In genomic region chr17:67891481-67892119, GRCh38 we compare ENCODE assay signal across 10 cellular contexts.
DNase-seq lines count a peak whose midpoint lies in the region; ATAC-seq and TF ChIP-seq lines count a peak whose summit lies in the region.
"Had no signal": no experiment of that assay in that cellular context is flagged by ENCODE, and none has a peak within 500 bp of the region (broad histone marks: within the 10 kb centered on the region; RNA-seq: fewer than 3 reads in every experiment).

No MANE protein-coding gene starts in this region.

- DNase-seq in NCI-H510A (lab: John Stamatoyannopoulos, UW): peak; percentile 37
- DNase-seq in epithelial cell of prostate (ENCODE audit: low read depth, low spot score): no peak
- DNase-seq in pons (ENCODE audit: low spot score): peak; percentile 43
- DNase-seq in activated CD4-positive, alpha-beta T cell treated with anti-CD3 and anti-CD28 coated beads, Interleukin-2, amount 50 U/mL, for 4 hours: no peak
- DNase-seq: activated CD4-positive, alpha-beta T cell treated with anti-CD3 and anti-CD28 coated beads, Interleukin-2, amount 50 U/mL, for 1 hour; stimulated activated CD4-positive, alpha-beta T cell treated with anti-CD3 and anti-CD28 coated beads, Interleukin-2, amount 100 ng/mL, for 24 hours had no signal

- peak overlapping the region; percentile 4 for H3K27ac ChIP-seq in epithelial cell of prostate
- H3K27ac ChIP-seq: KMS-11 had no signal

- ATAC-seq in HG02610 (IDR thresholded peaks at IDR 0.05; ENCODE audit: unreplicated experiment): no peak
- ATAC-seq in HG02870 (IDR thresholded peaks at IDR 0.05; ENCODE audit: unreplicated experiment): no peak

- peak; percentile 4 for TF ChIP-seq CTCF in GM12873 (IDR thresholded peaks at IDR 0.05; ENCODE audit: insufficient read depth, low read depth, low read length, missing control alignments)

Comparison
In these comparisons a context has a peak if more than half of its experiments do, and no peak if none do; other contexts are left out.
1. DNase-seq: peak in NCI-H510A (single experiment) and pons (single experiment); none in epithelial cell of prostate (single experiment) and activated CD4-positive, alpha-beta T cell treated with anti-CD3 and anti-CD28 coated beads, Interleukin-2, amount 50 U/mL, for 4 hours (0 of 2).